ENCODE assay signal across 15 cellular contexts in the genomic region with DNA sequence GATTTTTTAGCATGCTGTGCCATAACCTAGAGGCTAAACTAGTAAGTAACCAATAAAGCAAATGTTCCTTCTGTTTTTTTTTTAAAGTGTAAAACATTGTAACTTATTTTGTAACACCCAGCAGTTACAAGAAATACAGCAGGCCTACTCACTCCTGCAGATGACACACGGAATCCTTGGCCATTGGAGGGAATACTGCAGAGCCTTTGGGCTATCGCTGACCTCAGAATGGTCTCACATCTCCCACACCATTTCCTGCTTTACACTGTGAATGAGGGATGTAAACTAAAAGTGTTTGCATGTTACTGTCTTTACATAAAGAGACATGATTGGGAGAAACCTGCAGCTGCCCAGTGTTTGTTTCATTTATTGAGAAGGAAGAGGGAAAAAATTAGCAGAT.
"Had no signal": no experiment of that assay in that cellular context is flagged by ENCODE, and none has a peak within 500 bp of the region (broad histone marks: within the 10 kb centered on the region; RNA-seq: fewer than 3 reads in every experiment).

No MANE protein-coding gene starts in this region.

- H3K9me3 ChIP-seq: neutrophil, thyroid gland had no signal

- H3K4me1 Mint-ChIP-seq: stimulated activated effector memory CD8-positive, alpha-beta T cell treated with anti-CD3 and anti-CD28 coated beads, Interleukin-12 subunit alpha, Interleukin-12 subunit beta, amount 100 ng/mL, for 72 hours had no signal

- H3K27me3 ChIP-seq: neutrophil, thyroid gland had no signal

- H3K27ac ChIP-seq: neutrophil, thyroid gland had no signal

- H3K79me2 ChIP-seq: parathyroid adenoma had no signal

- H3K27ac Mint-ChIP-seq: activated T-helper 17 cell treated with anti-CD3 and anti-CD28 coated beads, Interleukin-2, amount 50 U/mL, for 72 hours; naive thymus-derived CD8-positive, alpha-beta T cell; stimulated activated effector memory CD8-positive, alpha-beta T cell treated with anti-CD3 and anti-CD28 coated beads, Interleukin-12 subunit alpha, Interleukin-12 subunit beta, amount 100 ng/mL, for 72 hours; T-helper 2 cell treated with Interferon-gamma antibody and Interleukin-4, amounts not matched to agents 5 μg/mL and 100 μg/mL, for 36 hours had no signal

- H3K9ac ChIP-seq: parathyroid adenoma had no signal

- H3K4me1 ChIP-seq: thyroid gland had no signal

- H3K4me3 ChIP-seq: thyroid gland had no signal

- H2AFZ ChIP-seq: parathyroid adenoma had no signal

- H3K27me3 Mint-ChIP-seq: activated T-helper 17 cell treated with anti-CD3 and anti-CD28 coated beads, Interleukin-2, amount 50 U/mL, for 72 hours; naive thymus-derived CD8-positive, alpha-beta T cell had no signal

- ATAC-seq: activated CD4-positive, CD25-positive, alpha-beta regulatory T cell treated with anti-CD3 and anti-CD28 coated beads, Interleukin-2, amount 50 U/mL, for 24 hours; activated T-helper 17 cell treated with anti-CD3 and anti-CD28 coated beads, Interleukin-2, amount 50 U/mL, for 72 hours; left lobe of liver; naive thymus-derived CD8-positive, alpha-beta T cell; stimulated activated effector memory CD8-positive, alpha-beta T cell treated with anti-CD3 and anti-CD28 coated beads, Interleukin-12 subunit alpha, Interleukin-12 subunit beta, amount 100 ng/mL, for 72 hours had no signal

- H3K9me3 Mint-ChIP-seq: activated T-helper 17 cell treated with anti-CD3 and anti-CD28 coated beads, Interleukin-2, amount 50 U/mL, for 72 hours; naive thymus-derived CD8-positive, alpha-beta T cell; stimulated activated effector memory CD8-positive, alpha-beta T cell treated with anti-CD3 and anti-CD28 coated beads, Interleukin-12 subunit alpha, Interleukin-12 subunit beta, amount 100 ng/mL, for 72 hours; T-helper 2 cell treated with Interferon-gamma antibody and Interleukin-4, amounts not matched to agents 5 μg/mL and 100 μg/mL, for 36 hours had no signal

- DNase-seq: activated CD4-positive, alpha-beta T cell treated with anti-CD3 and anti-CD28 coated beads, Interleukin-2, amount 50 U/mL, for 1 hour; activated naive CD4-positive, alpha-beta T cell treated with Interleukin-2 at 50 U/mL for 16 hours; activated T-cell treated with anti-CD3 and anti-CD28 coated beads for 4 hours; aorta; dermis blood vessel endothelial cell; mammary epithelial cell; naive thymus-derived CD8-positive, alpha-beta T cell; thyroid gland had no signal

- H3K4me3 Mint-ChIP-seq: activated T-helper 17 cell treated with anti-CD3 and anti-CD28 coated beads, Interleukin-2, amount 50 U/mL, for 72 hours; naive thymus-derived CD8-positive, alpha-beta T cell; stimulated activated effector memory CD8-positive, alpha-beta T cell treated with anti-CD3 and anti-CD28 coated beads, Interleukin-12 subunit alpha, Interleukin-12 subunit beta, amount 100 ng/mL, for 72 hours; T-helper 2 cell treated with Interferon-gamma antibody and Interleukin-4, amounts not matched to agents 5 μg/mL and 100 μg/mL, for 36 hours had no signal
